Comparison of ENCODE assay signal across 23 cellular contexts in the genomic region with DNA sequence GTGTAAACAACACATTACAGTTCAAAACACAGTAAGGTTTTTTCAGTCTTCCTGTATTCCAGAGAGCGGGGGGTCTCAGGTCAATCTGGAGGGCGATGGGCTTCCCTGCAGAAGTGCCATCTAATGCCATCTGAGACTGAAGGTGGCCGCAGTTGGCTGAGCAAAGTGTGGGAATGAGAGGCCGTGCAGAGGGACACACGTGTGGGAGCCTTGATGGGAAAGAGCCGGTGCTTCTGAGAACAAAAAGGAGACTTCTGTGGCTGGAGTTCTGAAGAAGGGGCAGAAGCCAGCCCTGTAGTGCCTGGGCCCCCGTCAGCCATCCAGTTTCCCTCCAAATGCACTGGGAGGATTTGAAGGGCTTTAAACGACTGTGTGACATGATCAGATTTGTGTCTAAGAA.
"Had no signal": no experiment of that assay in that cellular context is flagged by ENCODE, and none has a peak within 500 bp of the region (broad histone marks: within the 10 kb centered on the region; RNA-seq: fewer than 3 reads in every experiment).

No MANE protein-coding gene starts in this region.

- H3K36me3 ChIP-seq: left ventricle myocardium inferior, pancreas, prostate gland, thyroid gland, transverse colon, upper lobe of left lung had no signal

- H3K9me3 Mint-ChIP-seq: immature natural killer cell; mesothelial cell of epicardium; naive B cell; natural killer cell; stimulated activated memory B cell treated with anti-CD40 and anti-IgM and Interleukin-4, amounts not matched to agents 10 μg/mL and 1 μg/mL and 100 μg/mL, for 72 hours; stimulated activated naive CD8-positive, alpha-beta T cell treated with anti-CD3 and anti-CD28 coated beads, Interleukin-15, amount 100 ng/mL, for 72 hours had no signal

- H3K4me1 ChIP-seq: left ventricle myocardium inferior, pancreas, prostate gland, testis, transverse colon, upper lobe of left lung had no signal

- H3K4me3 ChIP-seq: left ventricle myocardium inferior, lung, pancreas, prostate gland, skin epidermis, testis, thyroid gland, transverse colon, upper lobe of left lung had no signal

- H3K27me3 Mint-ChIP-seq: stimulated activated naive CD8-positive, alpha-beta T cell treated with anti-CD3 and anti-CD28 coated beads, Interleukin-15, amount 100 ng/mL, for 72 hours had no signal

- H3K4me3 Mint-ChIP-seq: immature natural killer cell; mesothelial cell of epicardium; naive B cell; natural killer cell; stimulated activated memory B cell treated with anti-CD40 and anti-IgM and Interleukin-4, amounts not matched to agents 10 μg/mL and 1 μg/mL and 100 μg/mL, for 72 hours; stimulated activated naive CD8-positive, alpha-beta T cell treated with anti-CD3 and anti-CD28 coated beads, Interleukin-15, amount 100 ng/mL, for 72 hours had no signal

- H3K27me3 ChIP-seq: pancreas, testis, thyroid gland, transverse colon, upper lobe of left lung had no signal

- H3K9me3 ChIP-seq: left ventricle myocardium inferior, pancreas, prostate gland, testis, thyroid gland, transverse colon, upper lobe of left lung had no signal

- H3K27ac ChIP-seq: left ventricle myocardium inferior, pancreas, prostate gland, skin epidermis, testis, thyroid gland, transverse colon, upper lobe of left lung had no signal

- DNase-seq: hypothalamus; immature natural killer cell; kidney; left ventricle myocardium inferior; mesendoderm; naive B cell; natural killer cell; pancreas; posterior cingulate gyrus; retina; right cardiac atrium; stimulated activated CD4-positive, alpha-beta T cell treated with anti-CD3 and anti-CD28 coated beads, Interleukin-4, amount 100 ng/mL, for 24 hours; stimulated activated naive CD4-positive, alpha-beta T cell treated with Interleukin-2 at 50 U/mL for 16 hours; stimulated activated naive CD8-positive, alpha-beta T cell treated with anti-CD3 and anti-CD28 coated beads, Interleukin-15, amount 100 ng/mL, for 72 hours; testis; thyroid gland; transverse colon; upper lobe of left lung had no signal

- H3K36me3 Mint-ChIP-seq: immature natural killer cell; mesothelial cell of epicardium; naive B cell; natural killer cell; stimulated activated memory B cell treated with anti-CD40 and anti-IgM and Interleukin-4, amounts not matched to agents 10 μg/mL and 1 μg/mL and 100 μg/mL, for 72 hours had no signal

- H3K27ac Mint-ChIP-seq: immature natural killer cell; mesothelial cell of epicardium; natural killer cell; stimulated activated memory B cell treated with anti-CD40 and anti-IgM and Interleukin-4, amounts not matched to agents 10 μg/mL and 1 μg/mL and 100 μg/mL, for 72 hours had no signal

- H3K4me1 Mint-ChIP-seq: naive B cell; natural killer cell; stimulated activated memory B cell treated with anti-CD40 and anti-IgM and Interleukin-4, amounts not matched to agents 10 μg/mL and 1 μg/mL and 100 μg/mL, for 72 hours had no signal
